Comparison of ENCODE assay signal across 31 cellular contexts in the genomic region with DNA sequence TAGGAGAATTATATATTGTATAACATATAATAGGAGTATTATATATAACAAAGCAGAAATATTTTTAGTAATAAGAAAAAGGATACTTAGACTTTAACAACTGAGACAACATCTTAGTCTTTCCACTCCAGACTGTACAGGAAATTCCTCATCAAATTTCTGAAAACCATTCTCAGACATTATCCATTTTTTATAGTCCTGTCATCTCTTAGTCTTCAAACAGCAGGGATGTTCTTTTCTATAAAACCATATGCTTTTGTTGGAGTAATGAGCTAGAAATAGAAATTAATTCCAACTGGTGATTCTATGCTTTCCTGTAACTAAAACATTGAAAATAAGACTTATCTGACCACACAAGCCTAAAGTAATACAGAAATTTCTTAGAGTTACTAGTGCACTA.
"Had no signal": no experiment of that assay in that cellular context is flagged by ENCODE, and none has a peak within 500 bp of the region (broad histone marks: within the 10 kb centered on the region; RNA-seq: fewer than 3 reads in every experiment).

No MANE protein-coding gene starts in this region.

- H3K4me1 ChIP-seq: ascending aorta, heart left ventricle, stomach, thyroid gland, upper lobe of right lung had no signal

- H3K4me1 Mint-ChIP-seq: activated CD4-positive, alpha-beta T cell treated with anti-CD3 and anti-CD28 coated beads, Interleukin-2, amount 10 ng/mL, durations not matched to agents 24 days and 14 days; activated naive CD4-positive, alpha-beta T cell treated with anti-CD3 and anti-CD28 coated beads, Interleukin-2, amount 10 ng/mL, durations not matched to agents 7 days and 5 days; activated naive CD8-positive, alpha-beta T cell treated with anti-CD3 and anti-CD28 coated beads, Interleukin-2, amount 10 ng/mL, durations not matched to agents 7 days and 5 days; central memory CD8-positive, alpha-beta T cell; immature natural killer cell; naive thymus-derived CD8-positive, alpha-beta T cell; neural crest cell; stimulated activated naive B cell treated with anti-CD40 and anti-IgM and Interleukin-4, amounts not matched to agents 10 μg/mL and 1 μg/mL and 100 μg/mL, for 72 hours; T-helper 17 cell had no signal

- ATAC-seq: activated CD4-positive, CD25-positive, alpha-beta regulatory T cell treated with anti-CD3 and anti-CD28 coated beads, Interleukin-2, amount 50 U/mL, for 24 hours; heart left ventricle; naive thymus-derived CD8-positive, alpha-beta T cell; right cardiac atrium; stimulated activated naive B cell treated with anti-CD40 and anti-IgM and Interleukin-4, amounts not matched to agents 10 μg/mL and 1 μg/mL and 100 μg/mL, for 72 hours; T-helper 17 cell; upper lobe of right lung had no signal

- H3K27me3 ChIP-seq: ascending aorta, dorsolateral prefrontal cortex, heart left ventricle, stomach, thyroid gland, upper lobe of right lung had no signal

- H3K27ac ChIP-seq: ascending aorta, coronary artery, dorsolateral prefrontal cortex, heart left ventricle, stomach, thyroid gland, upper lobe of right lung, WERI-Rb-1 had no signal

- DNase-seq: activated CD4-positive, alpha-beta memory T cell treated with anti-CD3 and anti-CD28 coated beads for 36 hours; activated CD4-positive, alpha-beta T cell treated with anti-CD3 and anti-CD28 coated beads, Interleukin-2, amount 10 ng/mL, durations not matched to agents 24 days and 14 days; activated CD8-positive, alpha-beta memory T cell treated with anti-CD3 and anti-CD28 coated beads, Interleukin-2, amount 50 U/mL, for 48 hours; activated gamma-delta T cell; activated naive CD4-positive, alpha-beta T cell treated with anti-CD3 and anti-CD28 coated beads, Interleukin-2, amount 10 ng/mL, durations not matched to agents 7 days and 5 days; activated naive CD8-positive, alpha-beta T cell treated with anti-CD3 and anti-CD28 coated beads, Interleukin-2, amount 10 ng/mL, durations not matched to agents 7 days and 5 days; activated T-cell treated with anti-CD3 and anti-CD28 coated beads, Interleukin-2, amount 50 U/mL, for 24 hours; dorsolateral prefrontal cortex; effector memory CD4-positive, alpha-beta T cell; heart left ventricle; hypothalamus; immature natural killer cell; naive thymus-derived CD8-positive, alpha-beta T cell; nucleus accumbens; right cardiac atrium; stimulated activated CD4-positive, alpha-beta T cell treated with anti-CD3 and anti-CD28 coated beads, Interleukin-15, amount 100 ng/mL, for 24 hours; stimulated activated CD4-positive, alpha-beta T cell treated with anti-CD3 and anti-CD28 coated beads, Interleukin-2, amount 100 ng/mL, for 24 hours; stimulated activated naive B cell treated with anti-CD40 and anti-IgM and Interleukin-4, amounts not matched to agents 10 μg/mL and 1 μg/mL and 100 μg/mL, for 72 hours; stomach; T-helper 17 cell; T1000; thyroid gland; upper lobe of right lung; WERI-Rb-1 had no signal

- H3K27me3 Mint-ChIP-seq: activated CD4-positive, alpha-beta memory T cell treated with anti-CD3 and anti-CD28 coated beads for 36 hours; activated CD4-positive, alpha-beta T cell treated with anti-CD3 and anti-CD28 coated beads, Interleukin-2, amount 10 ng/mL, durations not matched to agents 24 days and 14 days; activated naive CD4-positive, alpha-beta T cell treated with anti-CD3 and anti-CD28 coated beads, Interleukin-2, amount 10 ng/mL, durations not matched to agents 7 days and 5 days; activated naive CD8-positive, alpha-beta T cell treated with anti-CD3 and anti-CD28 coated beads, Interleukin-2, amount 10 ng/mL, durations not matched to agents 7 days and 5 days; activated T-cell treated with anti-CD3 and anti-CD28 coated beads, Interleukin-2, amount 50 U/mL, for 24 hours; central memory CD8-positive, alpha-beta T cell; stimulated activated naive B cell treated with anti-CD40 and anti-IgM and Interleukin-4, amounts not matched to agents 10 μg/mL and 1 μg/mL and 100 μg/mL, for 72 hours; T-helper 17 cell had no signal

- H3K36me3 Mint-ChIP-seq: activated CD4-positive, alpha-beta memory T cell treated with anti-CD3 and anti-CD28 coated beads for 36 hours; activated naive CD4-positive, alpha-beta T cell treated with anti-CD3 and anti-CD28 coated beads, Interleukin-2, amount 10 ng/mL, durations not matched to agents 7 days and 5 days; activated naive CD8-positive, alpha-beta T cell treated with anti-CD3 and anti-CD28 coated beads, Interleukin-2, amount 10 ng/mL, durations not matched to agents 7 days and 5 days; immature natural killer cell; naive thymus-derived CD8-positive, alpha-beta T cell; stimulated activated naive B cell treated with anti-CD40 and anti-IgM and Interleukin-4, amounts not matched to agents 10 μg/mL and 1 μg/mL and 100 μg/mL, for 72 hours had no signal

- H3K36me3 ChIP-seq: ascending aorta, heart left ventricle, stomach, thyroid gland, upper lobe of right lung, WERI-Rb-1 had no signal

- H3K9me3 ChIP-seq: ascending aorta, stomach, thyroid gland, upper lobe of right lung had no signal

- H3K4me3 Mint-ChIP-seq: activated CD4-positive, alpha-beta memory T cell treated with anti-CD3 and anti-CD28 coated beads for 36 hours; activated CD4-positive, alpha-beta T cell treated with anti-CD3 and anti-CD28 coated beads, Interleukin-2, amount 10 ng/mL, durations not matched to agents 24 days and 14 days; activated naive CD4-positive, alpha-beta T cell treated with anti-CD3 and anti-CD28 coated beads, Interleukin-2, amount 10 ng/mL, durations not matched to agents 7 days and 5 days; activated naive CD8-positive, alpha-beta T cell treated with anti-CD3 and anti-CD28 coated beads, Interleukin-2, amount 10 ng/mL, durations not matched to agents 7 days and 5 days; activated T-cell treated with anti-CD3 and anti-CD28 coated beads, Interleukin-2, amount 50 U/mL, for 24 hours; central memory CD8-positive, alpha-beta T cell; immature natural killer cell; mesothelial cell of epicardium; naive thymus-derived CD8-positive, alpha-beta T cell; neural crest cell; stimulated activated naive B cell treated with anti-CD40 and anti-IgM and Interleukin-4, amounts not matched to agents 10 μg/mL and 1 μg/mL and 100 μg/mL, for 72 hours; T-helper 17 cell had no signal

- H3K9me3 Mint-ChIP-seq: activated naive CD4-positive, alpha-beta T cell treated with anti-CD3 and anti-CD28 coated beads, Interleukin-2, amount 10 ng/mL, durations not matched to agents 7 days and 5 days had no signal

- H3K4me3 ChIP-seq: ascending aorta, coronary artery, dorsolateral prefrontal cortex, heart left ventricle, stomach, thyroid gland, upper lobe of right lung had no signal

- H3K27ac Mint-ChIP-seq: activated CD4-positive, alpha-beta memory T cell treated with anti-CD3 and anti-CD28 coated beads for 36 hours; activated CD4-positive, alpha-beta T cell treated with anti-CD3 and anti-CD28 coated beads, Interleukin-2, amount 10 ng/mL, durations not matched to agents 24 days and 14 days; activated naive CD4-positive, alpha-beta T cell treated with anti-CD3 and anti-CD28 coated beads, Interleukin-2, amount 10 ng/mL, durations not matched to agents 7 days and 5 days; activated naive CD8-positive, alpha-beta T cell treated with anti-CD3 and anti-CD28 coated beads, Interleukin-2, amount 10 ng/mL, durations not matched to agents 7 days and 5 days; activated T-cell treated with anti-CD3 and anti-CD28 coated beads, Interleukin-2, amount 50 U/mL, for 24 hours; immature natural killer cell; mesothelial cell of epicardium; naive thymus-derived CD8-positive, alpha-beta T cell; stimulated activated naive B cell treated with anti-CD40 and anti-IgM and Interleukin-4, amounts not matched to agents 10 μg/mL and 1 μg/mL and 100 μg/mL, for 72 hours; T-helper 17 cell had no signal

- FAIRE-seq: bronchial epithelial cell had no signal
